In the genomic region with DNA sequence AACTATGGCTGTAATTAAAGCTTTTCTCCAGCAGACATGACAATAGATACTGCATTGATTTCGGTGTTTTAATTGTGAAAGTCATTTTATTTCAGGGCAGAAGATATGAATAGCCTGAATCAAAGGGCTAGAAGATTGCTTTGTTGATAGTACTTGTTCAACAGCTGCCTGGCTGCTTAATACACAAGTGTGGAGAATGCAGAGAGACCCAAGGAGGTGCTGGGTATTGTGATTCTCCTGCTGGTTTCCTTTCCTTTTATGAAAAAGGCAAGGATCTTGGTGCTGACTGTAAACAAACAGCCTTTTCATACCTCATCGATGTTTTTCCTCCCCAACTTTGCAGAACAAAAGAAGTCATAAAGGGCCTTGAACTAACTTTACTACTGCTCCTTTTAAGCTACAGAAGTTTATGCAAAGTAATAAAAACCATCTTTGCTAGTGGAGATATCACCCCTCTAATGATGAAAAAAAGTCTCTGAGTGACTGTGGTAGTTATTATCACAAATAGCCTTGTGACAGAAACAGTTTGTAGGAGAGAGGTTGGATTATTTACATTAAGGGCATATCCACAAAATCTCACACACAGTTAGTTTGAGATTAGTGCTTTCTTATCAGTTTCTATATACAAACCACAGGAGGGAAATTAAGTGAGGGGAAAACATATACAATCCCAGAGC, we compare ENCODE assay signal across 1 cellular context.
TF ChIP-seq lines count a peak whose summit lies in the region.

No MANE protein-coding gene starts in this region.

TF ChIP-seq in H1, 55 proteins besides CTCF, POLR2A, EP300 and RAD21:
- TF ChIP-seq CEBPB (IDR thresholded peaks at IDR 0.05; ENCODE audit: low read depth, low read length), result no peak
- no peak for TF ChIP-seq FOSL1 (IDR thresholded peaks at IDR 0.05; ENCODE audit: insufficient read depth, low read depth, low read length)
- no peak for TF ChIP-seq CTBP2 (IDR thresholded peaks at IDR 0.05; ENCODE audit: borderline replicate concordance, insufficient read depth, insufficient read length, low read length)
- TF ChIP-seq KDM1A (IDR thresholded peaks at IDR 0.05; ENCODE audit: borderline replicate concordance, low read length), result no peak
- TF ChIP-seq SP1 (IDR thresholded peaks at IDR 0.05; ENCODE audit: low read depth, low read length), result 0 out of 2 replicates have a peak, but pooled peaks have one; percentile 38
- 0 out of 2 replicates have a peak, but pooled peaks have one; percentile 49 for TF ChIP-seq TEAD4 (IDR thresholded peaks at IDR 0.05; ENCODE audit: low read depth, low read length)
- TF ChIP-seq ZNF274 (IDR thresholded peaks at IDR 0.05; ENCODE audit: borderline replicate concordance, extremely low read depth, low read length), result no peak
- no peak for TF ChIP-seq CHD1 (IDR thresholded peaks at IDR 0.05; ENCODE audit: low read depth, low read length)
- no peak for TF ChIP-seq RXRA (IDR thresholded peaks at IDR 0.05; ENCODE audit: insufficient read depth, low read depth, low read length)
- peak in 1 of 2 experiments; percentile 5; a peak in 1 of 4 replicates for TF ChIP-seq HDAC2 (IDR thresholded peaks at IDR 0.05; ENCODE audit: borderline replicate concordance in 1 of 2, low read depth in 2 of 2, low read length in 2 of 2)
- TF ChIP-seq NANOG (IDR thresholded peaks at IDR 0.05; ENCODE audit: insufficient read depth, low read depth, low read length, poor library complexity, severe bottlenecking), result peak; percentile 87
- 0 out of 2 replicates have a peak, but pooled peaks have one; percentile 43 for TF ChIP-seq POU5F1 (IDR thresholded peaks at IDR 0.05; ENCODE audit: low read depth, low read length)
- no peak for TF ChIP-seq BRCA1 (IDR thresholded peaks at IDR 0.05; ENCODE audit: low read depth, low read length)
- TF ChIP-seq SUZ12 (IDR thresholded peaks at IDR 0.05; ENCODE audit: low read length), result no peak
- TF ChIP-seq TCF12 (IDR thresholded peaks at IDR 0.05; ENCODE audit: low read depth, low read length), result peak; percentile 93
- TF ChIP-seq YY1 (IDR thresholded peaks at IDR 0.05; ENCODE audit: low read depth, low read length), result no peak
- no peak for TF ChIP-seq ASH2L (IDR thresholded peaks at IDR 0.05; ENCODE audit: low read length)
- TF ChIP-seq, protein P1, sequence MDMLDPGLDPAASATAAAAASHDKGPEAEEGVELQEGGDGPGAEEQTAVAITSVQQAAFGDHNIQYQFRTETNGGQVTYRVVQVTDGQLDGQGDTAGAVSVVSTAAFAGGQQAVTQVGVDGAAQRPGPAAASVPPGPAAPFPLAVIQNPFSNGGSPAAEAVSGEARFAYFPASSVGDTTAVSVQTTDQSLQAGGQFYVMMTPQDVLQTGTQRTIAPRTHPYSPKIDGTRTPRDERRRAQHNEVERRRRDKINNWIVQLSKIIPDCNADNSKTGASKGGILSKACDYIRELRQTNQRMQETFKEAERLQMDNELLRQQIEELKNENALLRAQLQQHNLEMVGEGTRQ (IDR thresholded peaks at IDR 0.05; ENCODE audit: low read length), result no peak
- TF ChIP-seq, protein P2, sequence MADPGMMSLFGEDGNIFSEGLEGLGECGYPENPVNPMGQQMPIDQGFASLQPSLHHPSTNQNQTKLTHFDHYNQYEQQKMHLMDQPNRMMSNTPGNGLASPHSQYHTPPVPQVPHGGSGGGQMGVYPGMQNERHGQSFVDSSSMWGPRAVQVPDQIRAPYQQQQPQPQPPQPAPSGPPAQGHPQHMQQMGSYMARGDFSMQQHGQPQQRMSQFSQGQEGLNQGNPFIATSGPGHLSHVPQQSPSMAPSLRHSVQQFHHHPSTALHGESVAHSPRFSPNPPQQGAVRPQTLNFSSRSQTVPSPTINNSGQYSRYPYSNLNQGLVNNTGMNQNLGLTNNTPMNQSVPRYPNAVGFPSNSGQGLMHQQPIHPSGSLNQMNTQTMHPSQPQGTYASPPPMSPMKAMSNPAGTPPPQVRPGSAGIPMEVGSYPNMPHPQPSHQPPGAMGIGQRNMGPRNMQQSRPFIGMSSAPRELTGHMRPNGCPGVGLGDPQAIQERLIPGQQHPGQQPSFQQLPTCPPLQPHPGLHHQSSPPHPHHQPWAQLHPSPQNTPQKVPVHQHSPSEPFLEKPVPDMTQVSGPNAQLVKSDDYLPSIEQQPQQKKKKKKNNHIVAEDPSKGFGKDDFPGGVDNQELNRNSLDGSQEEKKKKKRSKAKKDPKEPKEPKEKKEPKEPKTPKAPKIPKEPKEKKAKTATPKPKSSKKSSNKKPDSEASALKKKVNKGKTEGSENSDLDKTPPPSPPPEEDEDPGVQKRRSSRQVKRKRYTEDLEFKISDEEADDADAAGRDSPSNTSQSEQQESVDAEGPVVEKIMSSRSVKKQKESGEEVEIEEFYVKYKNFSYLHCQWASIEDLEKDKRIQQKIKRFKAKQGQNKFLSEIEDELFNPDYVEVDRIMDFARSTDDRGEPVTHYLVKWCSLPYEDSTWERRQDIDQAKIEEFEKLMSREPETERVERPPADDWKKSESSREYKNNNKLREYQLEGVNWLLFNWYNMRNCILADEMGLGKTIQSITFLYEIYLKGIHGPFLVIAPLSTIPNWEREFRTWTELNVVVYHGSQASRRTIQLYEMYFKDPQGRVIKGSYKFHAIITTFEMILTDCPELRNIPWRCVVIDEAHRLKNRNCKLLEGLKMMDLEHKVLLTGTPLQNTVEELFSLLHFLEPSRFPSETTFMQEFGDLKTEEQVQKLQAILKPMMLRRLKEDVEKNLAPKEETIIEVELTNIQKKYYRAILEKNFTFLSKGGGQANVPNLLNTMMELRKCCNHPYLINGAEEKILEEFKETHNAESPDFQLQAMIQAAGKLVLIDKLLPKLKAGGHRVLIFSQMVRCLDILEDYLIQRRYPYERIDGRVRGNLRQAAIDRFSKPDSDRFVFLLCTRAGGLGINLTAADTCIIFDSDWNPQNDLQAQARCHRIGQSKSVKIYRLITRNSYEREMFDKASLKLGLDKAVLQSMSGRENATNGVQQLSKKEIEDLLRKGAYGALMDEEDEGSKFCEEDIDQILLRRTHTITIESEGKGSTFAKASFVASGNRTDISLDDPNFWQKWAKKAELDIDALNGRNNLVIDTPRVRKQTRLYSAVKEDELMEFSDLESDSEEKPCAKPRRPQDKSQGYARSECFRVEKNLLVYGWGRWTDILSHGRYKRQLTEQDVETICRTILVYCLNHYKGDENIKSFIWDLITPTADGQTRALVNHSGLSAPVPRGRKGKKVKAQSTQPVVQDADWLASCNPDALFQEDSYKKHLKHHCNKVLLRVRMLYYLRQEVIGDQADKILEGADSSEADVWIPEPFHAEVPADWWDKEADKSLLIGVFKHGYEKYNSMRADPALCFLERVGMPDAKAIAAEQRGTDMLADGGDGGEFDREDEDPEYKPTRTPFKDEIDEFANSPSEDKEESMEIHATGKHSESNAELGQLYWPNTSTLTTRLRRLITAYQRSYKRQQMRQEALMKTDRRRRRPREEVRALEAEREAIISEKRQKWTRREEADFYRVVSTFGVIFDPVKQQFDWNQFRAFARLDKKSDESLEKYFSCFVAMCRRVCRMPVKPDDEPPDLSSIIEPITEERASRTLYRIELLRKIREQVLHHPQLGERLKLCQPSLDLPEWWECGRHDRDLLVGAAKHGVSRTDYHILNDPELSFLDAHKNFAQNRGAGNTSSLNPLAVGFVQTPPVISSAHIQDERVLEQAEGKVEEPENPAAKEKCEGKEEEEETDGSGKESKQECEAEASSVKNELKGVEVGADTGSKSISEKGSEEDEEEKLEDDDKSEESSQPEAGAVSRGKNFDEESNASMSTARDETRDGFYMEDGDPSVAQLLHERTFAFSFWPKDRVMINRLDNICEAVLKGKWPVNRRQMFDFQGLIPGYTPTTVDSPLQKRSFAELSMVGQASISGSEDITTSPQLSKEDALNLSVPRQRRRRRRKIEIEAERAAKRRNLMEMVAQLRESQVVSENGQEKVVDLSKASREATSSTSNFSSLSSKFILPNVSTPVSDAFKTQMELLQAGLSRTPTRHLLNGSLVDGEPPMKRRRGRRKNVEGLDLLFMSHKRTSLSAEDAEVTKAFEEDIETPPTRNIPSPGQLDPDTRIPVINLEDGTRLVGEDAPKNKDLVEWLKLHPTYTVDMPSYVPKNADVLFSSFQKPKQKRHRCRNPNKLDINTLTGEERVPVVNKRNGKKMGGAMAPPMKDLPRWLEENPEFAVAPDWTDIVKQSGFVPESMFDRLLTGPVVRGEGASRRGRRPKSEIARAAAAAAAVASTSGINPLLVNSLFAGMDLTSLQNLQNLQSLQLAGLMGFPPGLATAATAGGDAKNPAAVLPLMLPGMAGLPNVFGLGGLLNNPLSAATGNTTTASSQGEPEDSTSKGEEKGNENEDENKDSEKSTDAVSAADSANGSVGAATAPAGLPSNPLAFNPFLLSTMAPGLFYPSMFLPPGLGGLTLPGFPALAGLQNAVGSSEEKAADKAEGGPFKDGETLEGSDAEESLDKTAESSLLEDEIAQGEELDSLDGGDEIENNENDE (IDR thresholded peaks at IDR 0.05; ENCODE audit: insufficient replicate concordance, low read length), result peak; percentile 91
- TF ChIP-seq BCL11A (IDR thresholded peaks at IDR 0.05; ENCODE audit: low read depth in 2 of 2, low read length in 2 of 2), result no peak
- no peak for TF ChIP-seq RFX5 (IDR thresholded peaks at IDR 0.05; ENCODE audit: borderline replicate concordance, low read depth, low read length)
- no peak for TF ChIP-seq RBBP5 (IDR thresholded peaks at IDR 0.05; ENCODE audit: borderline replicate concordance, low read depth, low read length)
- TF ChIP-seq SIN3A (conservative IDR thresholded peaks at IDR 0.05 in 1 of 2, IDR thresholded peaks at IDR 0.05 in 1 of 2; ENCODE audit: low read depth in 1 of 2, low read length in 2 of 2), result no peak
